18 cellular contexts compared by ENCODE assay signal in the genomic region with DNA sequence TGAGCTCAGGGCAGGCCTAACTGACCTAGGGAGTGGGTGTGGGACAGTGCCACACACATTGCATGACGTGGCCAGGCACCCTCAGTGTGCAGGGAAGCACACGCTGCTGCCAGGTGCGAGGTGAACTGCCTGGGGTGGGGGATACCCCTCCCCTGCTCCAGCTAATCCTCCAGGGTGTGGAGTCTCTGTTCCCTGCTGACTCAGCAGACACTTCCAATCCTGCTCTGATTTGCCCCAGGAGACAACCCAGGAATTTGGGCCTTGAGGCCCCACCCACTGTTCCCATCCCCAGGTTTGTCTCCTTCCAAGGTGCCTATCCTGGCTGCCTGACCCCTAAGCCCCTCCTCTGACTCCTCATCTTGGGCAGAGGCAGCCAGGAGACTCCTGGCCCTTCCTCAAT. TPM values are rescaled to one million over a fixed set of nuclear protein-coding genes. Genes with fewer than 3 reads are reported as not detected.
DNase-seq lines count a peak whose midpoint lies in the region; ATAC-seq and TF ChIP-seq lines count a peak whose summit lies in the region.
"Had no signal": no experiment of that assay in that cellular context is flagged by ENCODE, and none has a peak within 500 bp of the region (broad histone marks: within the 10 kb centered on the region; RNA-seq: fewer than 3 reads in every experiment).

No MANE protein-coding gene starts in this region.

- DNase-seq in SK-N-SH (peak; percentile 22), IMR-90 (no peak), epithelial cell of esophagus (ENCODE audit: low read depth) (peak; percentile 53), GM20000 (ENCODE audit: low spot score) (no peak)
- no peak for DNase-seq in stimulated activated effector memory CD8-positive, alpha-beta T cell treated with anti-CD3 and anti-CD28 coated beads, Interleukin-12 subunit alpha, Interleukin-12 subunit beta, amount 100 ng/mL, for 72 hours (ENCODE audit: low spot score in 2 of 2)
- DNase-seq in activated effector memory CD4-positive, alpha-beta T cell treated with Interleukin-2 at 50 U/mL for 16 hours = no peak
- DNase-seq: DMS79 treated with DMSO at 0.1 percent for 48 hours, GDM1, HFFc6, Kasumi-1, NCI-H1417 treated with DMSO at 0.1 percent for 48 hours, NCI-H2029 treated with DMSO at 0.1 percent for 48 hours, NCI-H2227 treated with DMSO at 0.1 percent for 48 hours, NCI-H526 treated with DMSO at 0.1 percent for 48 hours, PC-3 had no signal

- no peak overlapping the region for H3K18ac ChIP-seq in IMR-90 (ENCODE audit: low read depth, low read length)

- no peak overlapping the region for H2BK120ac ChIP-seq in IMR-90 (ENCODE audit: low read depth, low read length)

- H3K4me1 Mint-ChIP-seq in stimulated activated effector memory CD8-positive, alpha-beta T cell treated with anti-CD3 and anti-CD28 coated beads, Interleukin-12 subunit alpha, Interleukin-12 subunit beta, amount 100 ng/mL, for 72 hours = no peaks in the 10 kb centered on the region

- no TSS peak for BruUV-seq in IMR-90 (replicated peaks; lab: Mats Ljungman, UMichigan)

- H4K5ac ChIP-seq in IMR-90 (ENCODE audit: low read depth, low read length) = no peak overlapping the region

- no peaks in the 10 kb centered on the region for H3K9me2 ChIP-seq in SK-N-SH

- POLR2A ChIA-PET in SK-N-SH (lab: Yijun Ruan, JAX) (no interaction called here), IMR-90 (lab: Charles Lee; ENCODE audit: unreplicated experiment) (interaction anchor here (0.5 kb wide), 1 partner anchor 132 kb away, joined by 3 read pairs; no protein-coding TSS in a partner anchor)

- TF ChIP-seq POLR2A in IMR-90 (IDR thresholded peaks at IDR 0.05; ENCODE audit: low read depth, low read length) = no peak

- no peak for TF ChIP-seq CTCF in SK-N-SH (IDR thresholded peaks at IDR 0.05)
- TF ChIP-seq CTCF in IMR-90 (conservative IDR thresholded peaks at IDR 0.05; ENCODE audit: low read depth, low read length) = no peak
- no peak for TF ChIP-seq CTCF in epithelial cell of esophagus (IDR thresholded peaks at IDR 0.05; ENCODE audit: insufficient read depth, low read depth, low read length, missing control alignments)
- no peak for TF ChIP-seq CTCF in GM20000 (IDR thresholded peaks at IDR 0.05; ENCODE audit: extremely low read depth, missing control alignments)

- no peak overlapping the region for H2BK20ac ChIP-seq in IMR-90 (ENCODE audit: low read depth, low read length)

- H3K4me1 ChIP-seq in SK-N-SH (ENCODE audit: control insufficient read depth in 1 of 2, insufficient read depth in 2 of 2, low read depth in 1 of 2, low read length in 1 of 2) (no peaks in the 10 kb centered on the region; a peak in 1 of 4 replicates), IMR-90 (ENCODE audit: control insufficient read depth, insufficient read depth, low read length) (no peaks in the 10 kb centered on the region)

- no peak overlapping the region for H3K9ac ChIP-seq in SK-N-SH
- no peak overlapping the region for H3K9ac ChIP-seq in IMR-90 (ENCODE audit: low read depth, low read length)

- no peak overlapping the region for H2BK15ac ChIP-seq in IMR-90 (ENCODE audit: low read depth, low read length)

- no peak overlapping the region for H2AK9ac ChIP-seq in IMR-90 (replicated peaks; ENCODE audit: low read depth, low read length, poor library complexity)

- no peaks in the 10 kb centered on the region; the same call in 1 of the 2 replicates for H3K9me1 ChIP-seq in IMR-90 (ENCODE audit: insufficient read depth, low read length)

- H3K36me3 Mint-ChIP-seq in stimulated activated effector memory CD8-positive, alpha-beta T cell treated with anti-CD3 and anti-CD28 coated beads, Interleukin-12 subunit alpha, Interleukin-12 subunit beta, amount 100 ng/mL, for 72 hours = peaks cover 5% of the 10 kb centered on the region

- H3K56ac ChIP-seq in IMR-90 (ENCODE audit: extremely low read depth, insufficient read depth, low read length) = no peak overlapping the region

- H3K4me2 ChIP-seq in SK-N-SH (no peak overlapping the region), IMR-90 (ENCODE audit: low read depth, low read length) (no peak overlapping the region)

- H2BK5ac ChIP-seq in IMR-90 (ENCODE audit: low read depth, low read length, poor library complexity, severe bottlenecking) = no peak overlapping the region

- no peak overlapping the region for H4K91ac ChIP-seq in IMR-90 (ENCODE audit: insufficient read depth, low read depth, low read length)

- H3K9me3 Mint-ChIP-seq in stimulated activated effector memory CD8-positive, alpha-beta T cell treated with anti-CD3 and anti-CD28 coated beads, Interleukin-12 subunit alpha, Interleukin-12 subunit beta, amount 100 ng/mL, for 72 hours = no peaks in the 10 kb centered on the region
- H3K9me3 Mint-ChIP-seq: HFFc6 had no signal

- no peak overlapping the region for H2AK5ac ChIP-seq in IMR-90 (ENCODE audit: low read depth, low read length)

- H3K27ac ChIP-seq in SK-N-SH (ENCODE audit: low read depth in 2 of 2, low read length in 1 of 2) (no peak overlapping the region), IMR-90 (ENCODE audit: insufficient read depth, low read length) (no peak overlapping the region)
- H3K27ac ChIP-seq: C4-2B had no signal

- no peak overlapping the region for H3K4ac ChIP-seq in IMR-90 (ENCODE audit: low read depth, low read length)

- ATAC-seq in SK-N-SH treated with all-trans-retinoic acid at 6 μM for 48 hours (no peak), IMR-90 (ENCODE audit: low read depth) (no peak)
- ATAC-seq in stimulated activated effector memory CD8-positive, alpha-beta T cell treated with anti-CD3 and anti-CD28 coated beads, Interleukin-12 subunit alpha, Interleukin-12 subunit beta, amount 100 ng/mL, for 72 hours = peak; percentile 27
- no peak for ATAC-seq in activated CD4-positive, CD25-positive, alpha-beta regulatory T cell treated with anti-CD3 and anti-CD28 coated beads, Interleukin-2, amount 50 U/mL, for 24 hours
- ATAC-seq: PC-3 had no signal

- H3K14ac ChIP-seq in IMR-90 (replicated peaks; ENCODE audit: low read depth, low read length) = no peak overlapping the region

- H3K79me2 ChIP-seq in SK-N-SH (ENCODE audit: insufficient read depth) = no peaks in the 10 kb centered on the region

- TF ChIP-seq RAD21 in SK-N-SH (IDR thresholded peaks at IDR 0.05; ENCODE audit: low read length) (no peak), IMR-90 (IDR thresholded peaks at IDR 0.05; ENCODE audit: low read length) (no peak)

- H4K20me1 ChIP-seq in SK-N-SH (ENCODE audit: insufficient read depth) (no peaks in the 10 kb centered on the region), IMR-90 (ENCODE audit: insufficient read depth, low read length) (no peaks in the 10 kb centered on the region)

- no peak for TF ChIP-seq EP300 in SK-N-SH (IDR thresholded peaks at IDR 0.05; ENCODE audit: borderline replicate concordance in 1 of 2, low read depth in 1 of 2, low read length in 1 of 2)

- intact Hi-C loops in IMR-90 (cut with micrococcal nuclease) = no loop called here

- dilution Hi-C loops in IMR-90 (cut with HindIII; ENCODE audit: low sequenced_read_pairs, unreplicated experiment) = no loop called here

- in situ Hi-C loops in IMR-90 (cut with MboI; ENCODE audit: low sequenced_read_pairs) = no loop called here

- H3K79me1 ChIP-seq in IMR-90 (ENCODE audit: low read depth in 1 of 2, low read length in 2 of 2) = no peaks in the 10 kb centered on the region

- CTCF ChIA-PET in SK-N-SH (lab: Yijun Ruan, JAX) = interaction anchor here (1.1 to 55.0 kb wide), 4 partner anchors 9 to 123 kb away, joined by 3 to 1665 read pairs (median 1225); a partner anchor contains a TSS
- CTCF ChIA-PET in IMR-90 (lab: Yijun Ruan, JAX) = no interaction called here

- WGBS in SK-N-SH (ENCODE audit: low lambda C conversion rate) = 21% methylated on average over 3 of the region's 3 CpGs
- WGBS in IMR-90 (ENCODE audit: extremely low coverage in 2 of 2, insufficient read length in 1 of 2), 2 experiments = no CpG with 5 or more reads among the region's 3 CpGs

- no peak overlapping the region for H4K8ac ChIP-seq in IMR-90 (ENCODE audit: low read depth in 2 of 2, low read length in 2 of 2)

- H3K36me3 ChIP-seq in SK-N-SH (replicated peaks in 1 of 2; ENCODE audit: control insufficient read depth in 1 of 2, insufficient read depth in 2 of 2, low read length in 1 of 2) (no peaks in the 10 kb centered on the region), IMR-90 (ENCODE audit: control insufficient read depth, insufficient read depth, low read length) (no peaks in the 10 kb centered on the region)

- no peak overlapping the region for H3K4me3 Mint-ChIP-seq in stimulated activated effector memory CD8-positive, alpha-beta T cell treated with anti-CD3 and anti-CD28 coated beads, Interleukin-12 subunit alpha, Interleukin-12 subunit beta, amount 100 ng/mL, for 72 hours
- H3K4me3 Mint-ChIP-seq: HFFc6 had no signal

- H3K4me3 ChIP-seq in SK-N-SH (ENCODE audit: low read depth in 2 of 2, low read length in 1 of 2) (no peak overlapping the region), IMR-90 (ENCODE audit: insufficient read depth, low read depth, low read length) (no peak overlapping the region), epithelial cell of esophagus (ENCODE audit: low read length) (no peak overlapping the region)

- no peak overlapping the region for H2AFZ ChIP-seq in SK-N-SH (ENCODE audit: low read depth)
- no peak overlapping the region for H2AFZ ChIP-seq in IMR-90 (replicated peaks; ENCODE audit: low read length, poor library complexity)

- peaks cover 74% of the 10 kb centered on the region for H3K27me3 ChIP-seq in SK-N-SH (ENCODE audit: insufficient read depth)
- H3K27me3 ChIP-seq in IMR-90 (ENCODE audit: control insufficient read depth, insufficient read depth, low read length) = peaks cover 87% of the 10 kb centered on the region

- H3K9me3 ChIP-seq in SK-N-SH (no peaks in the 10 kb centered on the region), IMR-90 (ENCODE audit: control insufficient read depth, insufficient read depth, low read length) (peaks cover 3% of the 10 kb centered on the region; the same call in 1 of the 2 replicates)

- no peak overlapping the region for H3K23ac ChIP-seq in IMR-90 (ENCODE audit: low read depth, low read length)

- H3F3A ChIP-seq in SK-N-SH (replicated peaks; ENCODE audit: insufficient read depth) = peaks cover 7% of the 10 kb centered on the region

- peak overlapping the region; percentile 79 for H3K27ac Mint-ChIP-seq in stimulated activated effector memory CD8-positive, alpha-beta T cell treated with anti-CD3 and anti-CD28 coated beads, Interleukin-12 subunit alpha, Interleukin-12 subunit beta, amount 100 ng/mL, for 72 hours
- H3K27ac Mint-ChIP-seq: HFFc6 had no signal

RNA-seq across cellular contexts. Expression of a gene that starts 10.7 kb away (rescaled TPM):
- polyA plus RNA-seq in SK-N-SH (2012; rRNA removed) (not detected in 2 replicates), IMR-90 (2012; rRNA removed) (not detected in 2 replicates)
- polyA plus RNA-seq in SK-N-SH (2012; cell fraction: cytosol; rRNA removed) = not detected in 2 replicates
- not detected in 2 replicates for polyA plus RNA-seq in SK-N-SH (2012; cell fraction: nucleus; rRNA removed)
- total RNA-seq in IMR-90 (2012; rRNA removed) = not detected in 2 replicates
- polyA plus RNA-seq in IMR-90 (2012; cell fraction: cytosol; rRNA removed) = not detected in 2 replicates
- polyA plus RNA-seq in IMR-90 (2012; cell fraction: nucleus; rRNA removed; ENCODE audit: low replicate concordance) = not detected in 2 replicates
- total RNA-seq: HFFc6 had no signal

RNA-seq across cellular contexts. Expression of a gene that starts 15.3 kb away (rescaled TPM):
- polyA plus RNA-seq in SK-N-SH (2012; rRNA removed) (0.03 and 0.10 TPM in 2 replicates), IMR-90 (2012; rRNA removed) (not detected in 2 replicates)
- not detected in 2 replicates for polyA plus RNA-seq in SK-N-SH (2012; cell fraction: cytosol; rRNA removed)
- polyA plus RNA-seq in SK-N-SH (2012; cell fraction: nucleus; rRNA removed) = 0.11 and 0.14 TPM in 2 replicates
- not detected in 2 replicates for total RNA-seq in IMR-90 (2012; rRNA removed)
- polyA plus RNA-seq in IMR-90 (2012; cell fraction: cytosol; rRNA removed) = not detected in 2 replicates
- 0.13 and 0.17 TPM in 2 replicates for polyA plus RNA-seq in IMR-90 (2012; cell fraction: nucleus; rRNA removed; ENCODE audit: low replicate concordance)
- total RNA-seq: HFFc6 had no signal

Comparison
In these comparisons a context has a peak if more than half of its experiments do, and no peak if none do; other contexts are left out.
1. DNase-seq: peak in SK-N-SH (single experiment) and epithelial cell of esophagus (single experiment); none in IMR-90 (single experiment), stimulated activated effector memory CD8-positive, alpha-beta T cell treated with anti-CD3 and anti-CD28 coated beads, Interleukin-12 subunit alpha, Interleukin-12 subunit beta, amount 100 ng/mL, for 72 hours (0 of 2), GM20000 (single experiment) and activated effector memory CD4-positive, alpha-beta T cell treated with Interleukin-2 at 50 U/mL for 16 hours (single experiment).